ENCODE assay signal across 1 cellular context in the genomic region with DNA sequence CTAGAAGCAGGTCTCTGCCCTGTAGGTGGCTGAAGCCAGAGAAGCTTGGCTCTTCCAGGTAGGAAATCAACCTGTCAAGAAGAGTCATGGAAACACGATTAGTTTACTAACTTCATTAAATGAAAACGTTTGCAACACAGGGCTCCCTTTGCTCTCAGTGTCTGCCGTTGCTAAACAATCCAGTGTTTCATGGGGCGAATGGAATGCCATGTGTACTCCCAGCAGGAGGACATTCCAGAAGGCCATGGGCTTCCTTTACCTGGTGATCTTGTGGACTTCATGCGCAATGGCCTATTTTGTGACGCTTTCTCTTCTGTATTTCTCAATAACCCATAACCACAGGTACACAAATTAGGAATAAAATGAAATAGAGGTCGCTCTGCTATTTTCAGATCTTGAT.
A peak's percentile ranks its signal among the peaks of the same experiment; 100 is the strongest.
TF ChIP-seq lines count a peak whose summit lies in the region.

No MANE protein-coding gene starts in this region.

TF ChIP-seq in HepG2, 621 proteins besides CTCF, POLR2A, EP300 and RAD21 (continued from another document):
- TF ChIP-seq MBNL3 (CRISPR knock-in tag; conservative IDR thresholded peaks at IDR 0.05) (no peak), ZNF460 (CRISPR knock-in tag; IDR thresholded peaks at IDR 0.05; ENCODE audit: borderline replicate concordance) (no peak), CEBPG (CRISPR knock-in tag; IDR thresholded peaks at IDR 0.05) (0 out of 2 replicates have a peak, but pooled peaks have one; percentile 6), TEAD3 (CRISPR knock-in tag; optimal IDR thresholded peaks at IDR 0.05; ENCODE audit: borderline replicate concordance) (peak; percentile 49), ZFYVE20 (CRISPR knock-in tag; IDR thresholded peaks at IDR 0.05; ENCODE audit: borderline replicate concordance, low read depth) (no peak), TMF1 (CRISPR knock-in tag; IDR thresholded peaks at IDR 0.05; ENCODE audit: low read depth) (no peak)
- TF ChIP-seq, protein P1, sequence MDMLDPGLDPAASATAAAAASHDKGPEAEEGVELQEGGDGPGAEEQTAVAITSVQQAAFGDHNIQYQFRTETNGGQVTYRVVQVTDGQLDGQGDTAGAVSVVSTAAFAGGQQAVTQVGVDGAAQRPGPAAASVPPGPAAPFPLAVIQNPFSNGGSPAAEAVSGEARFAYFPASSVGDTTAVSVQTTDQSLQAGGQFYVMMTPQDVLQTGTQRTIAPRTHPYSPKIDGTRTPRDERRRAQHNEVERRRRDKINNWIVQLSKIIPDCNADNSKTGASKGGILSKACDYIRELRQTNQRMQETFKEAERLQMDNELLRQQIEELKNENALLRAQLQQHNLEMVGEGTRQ (IDR thresholded peaks at IDR 0.05; ENCODE audit: low read depth, low read length) = no peak
- TF ChIP-seq, protein P1 (CRISPR knock-in tag; IDR thresholded peaks at IDR 0.05; ENCODE audit: borderline replicate concordance) = no peak
